Comparison of ENCODE assay signal across 13 cellular contexts in the genomic region with DNA sequence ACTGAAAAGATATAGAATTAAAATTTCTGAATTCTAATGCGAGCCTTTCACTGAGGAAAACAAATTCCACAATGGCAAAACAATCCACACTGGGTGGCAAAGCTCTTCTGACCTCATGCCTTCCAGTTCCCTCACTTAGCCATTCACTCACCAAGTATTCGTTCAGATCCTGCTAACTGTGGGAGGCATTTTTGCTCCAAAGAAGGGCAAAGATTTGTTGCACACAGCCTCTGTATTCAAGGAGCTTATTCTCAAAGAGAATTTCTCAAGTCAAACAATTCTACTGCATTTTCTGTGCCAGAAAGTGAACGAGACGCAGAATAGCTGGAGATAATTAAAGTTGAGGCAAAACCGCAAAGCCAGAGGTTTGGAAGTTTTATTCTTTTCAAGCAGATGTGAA.
A peak's percentile ranks its signal among the peaks of the same experiment; 100 is the strongest.
DNase-seq lines count a peak whose midpoint lies in the region; ATAC-seq and TF ChIP-seq lines count a peak whose summit lies in the region.
"Had no signal": no experiment of that assay in that cellular context is flagged by ENCODE, and none has a peak within 500 bp of the region (broad histone marks: within the 10 kb centered on the region; RNA-seq: fewer than 3 reads in every experiment).

No MANE protein-coding gene starts in this region.

- H3K79me2 ChIP-seq in GM23248 (ENCODE audit: insufficient read depth) = no peaks in the 10 kb centered on the region

- H3K36me3 ChIP-seq in GM23248 (ENCODE audit: low read depth) = no peaks in the 10 kb centered on the region
- no peaks in the 10 kb centered on the region for H3K36me3 ChIP-seq in SJSA1
- no peaks in the 10 kb centered on the region for H3K36me3 ChIP-seq in neuronal stem cell (replicated peaks in 1 of 2; ENCODE audit: control insufficient read depth in 2 of 2, insufficient read depth in 2 of 2, low read length in 2 of 2)

- no peaks in the 10 kb centered on the region for H3K9me2 ChIP-seq in GM23248 (ENCODE audit: insufficient read depth)

- no peak overlapping the region for H3K23ac ChIP-seq in neuronal stem cell (ENCODE audit: low read depth, low read length, poor library complexity)

- H3K9me3 ChIP-seq in GM23248 (ENCODE audit: low read depth) = no peaks in the 10 kb centered on the region
- no peaks in the 10 kb centered on the region for H3K9me3 ChIP-seq in SJSA1 (replicated peaks)
- H3K9me3 ChIP-seq in neuronal stem cell (replicated peaks in 1 of 2; ENCODE audit: control insufficient read depth in 2 of 2, insufficient read depth in 1 of 2, low read depth in 1 of 2, low read length in 2 of 2) = peaks cover 0 to 1% of the 10 kb centered on the region in 2 donors

- in situ Hi-C loops in GM23248 (cut with MboI) = no loop called here
- in situ Hi-C loops in G401 (cut with HindIII; ENCODE audit: low sequenced_read_pairs) = no loop called here

- no peak overlapping the region for H3K4me3 Mint-ChIP-seq in osteocyte (ENCODE audit: unreplicated experiment)

- no peaks in the 10 kb centered on the region for H4K20me1 ChIP-seq in GM23248 (ENCODE audit: insufficient read depth)

- H3K36me3 Mint-ChIP-seq in osteocyte (ENCODE audit: unreplicated experiment) = no peaks in the 10 kb centered on the region

- H3K4ac ChIP-seq in neuronal stem cell (ENCODE audit: low read length) = no peak overlapping the region

- no peak overlapping the region for H3K14ac ChIP-seq in neuronal stem cell (ENCODE audit: low read length)

- H3F3A ChIP-seq in GM23248 (ENCODE audit: insufficient read depth) = no peaks in the 10 kb centered on the region

- H2BK15ac ChIP-seq in neuronal stem cell (ENCODE audit: low read length) = no peak overlapping the region

- H3K9me3 Mint-ChIP-seq in osteocyte (ENCODE audit: unreplicated experiment) = no peaks in the 10 kb centered on the region

- TF ChIP-seq CTCF in osteocyte (IDR thresholded peaks at IDR 0.05) = no peak

- no peak for ATAC-seq in stimulated activated naive CD8-positive, alpha-beta T cell treated with anti-CD3 and anti-CD28 coated beads, Interleukin-15, Interleukin-2, amounts not matched to agents 100 U/mL and 50 U/mL, for 24 hours

- H2AK5ac ChIP-seq in neuronal stem cell (ENCODE audit: low read depth, low read length) = no peak overlapping the region

- H3K4me1 Mint-ChIP-seq in osteocyte (ENCODE audit: unreplicated experiment) = no peaks in the 10 kb centered on the region

- H3K9ac ChIP-seq in GM23248 = no peak overlapping the region
- H3K9ac ChIP-seq in neuronal stem cell (ENCODE audit: low read depth, low read length, poor library complexity) = no peak overlapping the region

- H3K27me3 Mint-ChIP-seq in osteocyte (ENCODE audit: unreplicated experiment) = peaks cover 3% of the 10 kb centered on the region

- H3K4me1 ChIP-seq in GM23248 (ENCODE audit: insufficient read depth) (peaks cover 11% of the 10 kb centered on the region), SJSA1 (replicated peaks) (peaks cover 31% of the 10 kb centered on the region), neuronal stem cell (ENCODE audit: control insufficient read depth in 2 of 2, insufficient read depth in 1 of 2, low read depth in 1 of 2, low read length in 2 of 2) (peaks cover 4 to 13% of the 10 kb centered on the region in 2 donors)

- 12 to 13% methylated on average over 5 of the region's 5 CpGs for WGBS in GM23248 (ENCODE audit: low coverage in 1 of 2, low lambda C conversion rate in 2 of 2, missing lambda C conversion rate in 2 of 2), 2 experiments
- whole genome bisulfite sequencing in neuronal stem cell (ENCODE audit: extremely low coverage in 2 of 2, insufficient read length in 2 of 2, insufficient replicate concordance in 1 of 2), 2 donors = no CpG with 5 or more reads among the region's 5 CpGs

- no peak overlapping the region for H2BK12ac ChIP-seq in neuronal stem cell (ENCODE audit: low read length)

- no peak overlapping the region for H4K91ac ChIP-seq in neuronal stem cell (ENCODE audit: low read depth, low read length, poor library complexity)

- H3K4me2 ChIP-seq in GM23248 (ENCODE audit: unreplicated experiment) (no peak overlapping the region), neuronal stem cell (ENCODE audit: insufficient read depth, low read length, poor library complexity, severe bottlenecking) (no peak overlapping the region)

- no peak overlapping the region for H2BK5ac ChIP-seq in neuronal stem cell (ENCODE audit: low read length)

- H2AFZ ChIP-seq in GM23248 (peak overlapping the region; percentile 25; the same call in 1 of the 2 replicates), neuronal stem cell (ENCODE audit: low read length) (peak overlapping the region; percentile 69)

- no peak overlapping the region for H2BK120ac ChIP-seq in neuronal stem cell (ENCODE audit: low read depth, low read length)

- H3K18ac ChIP-seq in neuronal stem cell (ENCODE audit: low read length) = no peak overlapping the region

- H3K4me3 ChIP-seq in GM23248 (no peak overlapping the region), SJSA1 (no peak overlapping the region), neuronal stem cell (ENCODE audit: low read length in 2 of 2) (no peak overlapping the region)
- H3K4me3 ChIP-seq: SK-N-MC had no signal

- DNase-seq in GM23248 (peak; percentile 42), SJSA1 (ENCODE audit: low read depth in 1 of 2, low spot score in 2 of 2) (peak in 1 of 2 experiments; percentile 47), fibroblast of peridontal ligament (ENCODE audit: extremely low read depth) (peak; percentile 63), neuronal stem cell (ENCODE audit: low spot score) (no peak), G401 (ENCODE audit: low spot score) (no peak), osteocyte (ENCODE audit: extremely low spot score, unreplicated experiment) (no peak)
- no peak for DNase-seq in stimulated activated naive CD8-positive, alpha-beta T cell treated with anti-CD3 and anti-CD28 coated beads, Interleukin-15, Interleukin-2, amounts not matched to agents 100 U/mL and 50 U/mL, for 24 hours
- DNase-seq: Calu3, MM.1S, NCI-H1092 treated with DMSO at 0.1 percent for 48 hours, NCI-H2081 treated with DMSO at 0.1 percent for 48 hours, NCI-H524 had no signal

- no peak overlapping the region for H4K8ac ChIP-seq in neuronal stem cell (ENCODE audit: low read depth, low read length)

- no peaks in the 10 kb centered on the region for H3K79me1 ChIP-seq in neuronal stem cell (ENCODE audit: low read depth, low read length)

- H3K27ac Mint-ChIP-seq in osteocyte (ENCODE audit: unreplicated experiment) = no peak overlapping the region

- no peaks in the 10 kb centered on the region for H3K27me3 ChIP-seq in GM23248 (replicated peaks; ENCODE audit: insufficient read depth)
- H3K27me3 ChIP-seq in SJSA1 (replicated peaks) = no peaks in the 10 kb centered on the region
- H3K27me3 ChIP-seq in neuronal stem cell (ENCODE audit: control insufficient read depth in 3 of 3, insufficient read depth in 3 of 3, low read depth in 1 of 3, low read length in 3 of 3) = no peaks in the 10 kb centered on the region

- H3K27ac ChIP-seq in GM23248 (no peak overlapping the region), SJSA1 (peak overlapping the region; percentile 82), neuronal stem cell (replicated peaks; ENCODE audit: low read length) (peak overlapping the region; percentile 51)
- H3K27ac ChIP-seq: SK-N-MC had no signal

Comparison
In these comparisons a context has a peak if more than half of its experiments do, and no peak if none do; other contexts are left out.
1. DNase-seq: peak in GM23248 (single experiment) and fibroblast of peridontal ligament (single experiment); none in neuronal stem cell (single experiment), stimulated activated naive CD8-positive, alpha-beta T cell treated with anti-CD3 and anti-CD28 coated beads, Interleukin-15, Interleukin-2, amounts not matched to agents 100 U/mL and 50 U/mL, for 24 hours (single experiment), G401 (single experiment) and osteocyte (single experiment).